In the genomic region with DNA sequence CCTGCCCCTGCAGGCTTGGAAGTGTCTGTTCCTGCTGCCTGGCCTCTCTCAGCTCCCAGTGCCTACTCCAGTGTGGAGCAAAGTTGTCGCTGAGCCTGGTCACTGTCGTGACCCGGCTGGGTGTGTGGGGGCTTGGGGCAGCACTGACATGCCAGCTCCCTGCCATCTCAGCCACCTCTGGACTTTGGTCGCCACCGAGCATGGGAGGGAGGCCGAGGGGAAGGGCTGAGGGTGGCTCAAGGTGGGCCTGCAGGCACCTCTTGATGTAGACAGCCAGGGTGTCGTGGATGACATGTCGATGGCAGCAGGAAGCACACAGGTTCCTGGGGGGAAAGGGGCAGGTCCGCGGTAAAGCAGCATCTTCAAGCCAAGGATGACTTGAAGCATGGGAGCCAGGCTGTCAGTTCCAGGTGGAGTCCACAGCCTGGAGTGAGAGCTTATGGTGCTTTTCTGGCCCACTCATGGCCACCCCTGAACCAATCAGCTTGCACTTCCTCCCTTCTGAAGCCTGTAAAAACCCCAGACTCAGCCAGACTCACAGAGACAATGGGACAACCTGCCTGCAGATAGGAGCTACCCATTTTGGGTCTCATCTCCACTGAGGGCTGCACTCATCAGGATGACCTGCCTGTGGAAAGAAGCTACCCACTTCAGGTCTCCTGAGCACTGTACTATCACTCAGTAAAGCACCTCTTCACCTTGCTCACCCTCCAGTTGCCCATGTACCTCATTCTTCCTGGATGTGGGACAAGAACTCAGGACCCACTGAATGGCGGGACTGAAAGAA, we compare ENCODE assay signal across 19 cellular contexts.
DNase-seq lines count a peak whose midpoint lies in the region; ATAC-seq, FAIRE-seq and TF ChIP-seq lines count a peak whose summit lies in the region.
"Had no signal": no experiment of that assay in that cellular context is flagged by ENCODE, and none has a peak within 500 bp of the region (broad histone marks: within the 10 kb centered on the region; RNA-seq: fewer than 3 reads in every experiment).

No MANE protein-coding gene starts in this region.

- H2BK5ac ChIP-seq in neuronal stem cell (ENCODE audit: low read length): no peak overlapping the region

- TF ChIP-seq CTCF in HepG2 (CRISPR knock-in tag; IDR thresholded peaks at IDR 0.05) (no peak), right lobe of liver (IDR thresholded peaks at IDR 0.05) (no peak), NB4 (IDR thresholded peaks at IDR 0.05; ENCODE audit: low read depth, low read length) (no peak), bronchial epithelial cell (IDR thresholded peaks at IDR 0.05; ENCODE audit: insufficient read depth, low read length, severe bottlenecking) (no peak), OCI-LY7 (conservative IDR thresholded peaks at IDR 0.05; ENCODE audit: low read length) (no peak)

- H3K27me3 ChIP-seq in HepG2 (ENCODE audit: control insufficient read depth in 1 of 2, insufficient read depth in 2 of 2, low read length in 2 of 2) (no peaks in the 10 kb centered on the region), right lobe of liver (no peaks in the 10 kb centered on the region), bronchial epithelial cell (ENCODE audit: control insufficient read depth, insufficient read depth, low read length) (no peaks in the 10 kb centered on the region), neuronal stem cell (ENCODE audit: control insufficient read depth in 3 of 3, insufficient read depth in 3 of 3, low read depth in 1 of 3, low read length in 3 of 3) (no peaks in the 10 kb centered on the region)

- no peak overlapping the region for H4K91ac ChIP-seq in neuronal stem cell (ENCODE audit: low read depth, low read length, poor library complexity)

- H2BK120ac ChIP-seq in neuronal stem cell (ENCODE audit: low read depth, low read length): peak overlapping the region; percentile 22

- no peak for TF ChIP-seq EP300 in HepG2 (IDR thresholded peaks at IDR 0.05; ENCODE audit: low read depth in 2 of 2, low read length in 2 of 2)
- TF ChIP-seq EP300 in HepG2 (CRISPR knock-in tag; IDR thresholded peaks at IDR 0.05; ENCODE audit: borderline replicate concordance): no peak

- H3K9me3 ChIP-seq in HepG2 (ENCODE audit: low read length): no peaks in the 10 kb centered on the region
- no peaks in the 10 kb centered on the region for H3K9me3 ChIP-seq in right lobe of liver
- peaks cover 13 to 32% of the 10 kb centered on the region in 2 donors for H3K9me3 ChIP-seq in neuronal stem cell (replicated peaks in 1 of 2; ENCODE audit: control insufficient read depth in 2 of 2, insufficient read depth in 1 of 2, low read depth in 1 of 2, low read length in 2 of 2)
- H3K9me3 ChIP-seq in OCI-LY7 (ENCODE audit: low read length): no peaks in the 10 kb centered on the region
- H3K9me3 ChIP-seq: Caco-2 had no signal

- H3K18ac ChIP-seq in neuronal stem cell (ENCODE audit: low read length): no peak overlapping the region

- FAIRE-seq in HepG2 (lab: Jason Lieb, UNC) (no peak), bronchial epithelial cell (lab: Jason Lieb, UNC) (peak; percentile 95)
- FAIRE-seq: GM12891, GM18507, H54 had no signal

- intact Hi-C loops in HepG2 (cut with micrococcal nuclease; ENCODE audit: unreplicated experiment): no loop called here
- intact Hi-C loops in right lobe of liver (cut with DNase I): no loop called here
- intact Hi-C loops in OCI-LY7 (cut with micrococcal nuclease; ENCODE audit: unreplicated experiment): no loop called here

- CTCF ChIA-PET in HepG2 (lab: Yijun Ruan, JAX; ENCODE audit: low intra/inter-chr PET ratio, low total read pairs): no interaction called here
- CTCF ChIA-PET in OCI-LY7 (lab: Charles Lee; ENCODE audit: unreplicated experiment): no interaction called here

- H2BK15ac ChIP-seq in neuronal stem cell (ENCODE audit: low read length): no peak overlapping the region

- H3K4me3 ChIP-seq in HepG2 (replicated peaks in 1 of 3; ENCODE audit: insufficient read depth in 1 of 3, low read depth in 2 of 3, low read length in 3 of 3) (no peak overlapping the region), right lobe of liver (no peak overlapping the region), NB4 (ENCODE audit: low read depth, low read length) (no peak overlapping the region), bronchial epithelial cell (ENCODE audit: low read depth, low read length) (no peak overlapping the region), neuronal stem cell (ENCODE audit: low read length in 2 of 2) (no peak overlapping the region), OCI-LY7 (ENCODE audit: low read depth, low read length, poor library complexity, severe bottlenecking) (no peak overlapping the region)
- H3K4me3 ChIP-seq: HAP-1 had no signal

- H4K20me1 ChIP-seq in HepG2 (ENCODE audit: insufficient read depth, low read length) (no peaks in the 10 kb centered on the region), OCI-LY7 (ENCODE audit: insufficient read depth, low read length) (no peaks in the 10 kb centered on the region)

- TF ChIP-seq POLR2A in HepG2 (IDR thresholded peaks at IDR 0.05; ENCODE audit: insufficient read depth in 1 of 2, low read depth in 2 of 2, low read length in 2 of 2): no peak
- TF ChIP-seq POLR2A in right lobe of liver (IDR thresholded peaks at IDR 0.05): no peak
- no peak for TF ChIP-seq POLR2A in NB4 (IDR thresholded peaks at IDR 0.05; ENCODE audit: extremely low read depth, insufficient read length)

- no peak overlapping the region for H3K9ac ChIP-seq in HepG2 (ENCODE audit: insufficient read depth, low read depth, low read length)
- peak overlapping the region; percentile 61 for H3K9ac ChIP-seq in neuronal stem cell (ENCODE audit: low read depth, low read length, poor library complexity)

- no peaks in the 10 kb centered on the region for H3K79me2 ChIP-seq in HepG2 (ENCODE audit: insufficient read depth, low read length)
- no peaks in the 10 kb centered on the region for H3K79me2 ChIP-seq in OCI-LY7 (ENCODE audit: insufficient read depth, low read depth, low read length)

- no peak overlapping the region for H3K4ac ChIP-seq in neuronal stem cell (ENCODE audit: low read length)

- whole genome bisulfite sequencing in HepG2 (ENCODE audit: low lambda C conversion rate): 91% methylated on average over 3 of the region's 11 CpGs
- no CpG with 5 or more reads among the region's 11 CpGs for WGBS in right lobe of liver (ENCODE audit: insufficient coverage, low coverage, low lambda C conversion rate, missing lambda C conversion rate)
- WGBS in neuronal stem cell (ENCODE audit: extremely low coverage in 2 of 2, insufficient read length in 2 of 2, insufficient replicate concordance in 1 of 2), 2 donors: no CpG with 5 or more reads among the region's 11 CpGs

- H3K9me2 ChIP-seq in OCI-LY7 (ENCODE audit: insufficient read depth, low read length): no peaks in the 10 kb centered on the region

- no peak for DNase-seq in HepG2 (ENCODE audit: low spot score)
- no peak for DNase-seq in right lobe of liver
- peak; percentile 9 for DNase-seq in NB4 (ENCODE audit: low read depth)
- DNase-seq in bronchial epithelial cell (ENCODE audit: low read depth): no peak
- no peak for DNase-seq in neuronal stem cell (ENCODE audit: low spot score)
- DNase-seq in HPDE6-E6E7 (ENCODE audit: extremely low spot score): no peak
- no peak for DNase-seq in OCI-LY7 (ENCODE audit: low spot score)
- DNase-seq: C1 segment of cervical spinal cord; Caco-2; CD4-positive, alpha-beta memory T cell; DMS153; DMS79 treated with DMSO at 0.1 percent for 48 hours; GF-D8; GOT3 had no signal

- H3K27ac ChIP-seq in HepG2 (ENCODE audit: extremely low read length, insufficient read depth, low read length) (no peak overlapping the region), right lobe of liver (no peak overlapping the region), neuronal stem cell (replicated peaks; ENCODE audit: low read length) (no peak overlapping the region), OCI-LY7 (ENCODE audit: low read depth, low read length, poor library complexity, severe bottlenecking) (no peak overlapping the region)

- POLR2A ChIA-PET in HepG2 (lab: Yijun Ruan, JAX) (no interaction called here), OCI-LY7 (lab: Charles Lee) (no interaction called here)

- H3K36me3 ChIP-seq in HepG2 (replicated peaks in 1 of 2; ENCODE audit: control insufficient read depth in 1 of 2, insufficient read depth in 2 of 2, low read length in 2 of 2): peaks cover 17 to 56% of the 10 kb centered on the region in 2 experiments
- H3K36me3 ChIP-seq in right lobe of liver: no peaks in the 10 kb centered on the region
- no peaks in the 10 kb centered on the region for H3K36me3 ChIP-seq in bronchial epithelial cell (ENCODE audit: control insufficient read depth, insufficient read depth, low read length)
- no peaks in the 10 kb centered on the region for H3K36me3 ChIP-seq in neuronal stem cell (replicated peaks in 1 of 2; ENCODE audit: control insufficient read depth in 2 of 2, insufficient read depth in 2 of 2, low read length in 2 of 2)
- H3K36me3 ChIP-seq in OCI-LY7 (ENCODE audit: insufficient read depth, low read length): no peaks in the 10 kb centered on the region
- H3K36me3 ChIP-seq: HAP-1 had no signal

- TF ChIP-seq RAD21 in HepG2 (CRISPR knock-in tag; IDR thresholded peaks at IDR 0.05): no peak

- no peaks in the 10 kb centered on the region for H3K79me1 ChIP-seq in neuronal stem cell (ENCODE audit: low read depth, low read length)

- H4K8ac ChIP-seq in neuronal stem cell (ENCODE audit: low read depth, low read length): no peak overlapping the region

- ATAC-seq in HepG2: peak; percentile 18; the same call in 1 of the 3 replicates
- no peak for ATAC-seq in right lobe of liver
- no peak for ATAC-seq in HG02678 (IDR thresholded peaks at IDR 0.05; ENCODE audit: unreplicated experiment)

- H2BK12ac ChIP-seq in neuronal stem cell (ENCODE audit: low read length): no peak overlapping the region

- no peak overlapping the region for H3K14ac ChIP-seq in neuronal stem cell (ENCODE audit: low read length)

- H3K4me2 ChIP-seq in HepG2 (ENCODE audit: low read depth, low read length) (no peak overlapping the region), neuronal stem cell (ENCODE audit: insufficient read depth, low read length, poor library complexity, severe bottlenecking) (no peak overlapping the region), OCI-LY7 (ENCODE audit: low read length) (no peak overlapping the region)

- H2AK5ac ChIP-seq in neuronal stem cell (ENCODE audit: low read depth, low read length): peak overlapping the region; percentile 56

- in situ Hi-C loops in HepG2 (cut with HindIII; ENCODE audit: extremely low pct_ligation_motif_present, low pct_unique_long_range_greater_than_20kb): no loop called here

- H2AFZ ChIP-seq in HepG2 (ENCODE audit: low read length): no peak overlapping the region
- H2AFZ ChIP-seq in neuronal stem cell (ENCODE audit: low read length): no peak overlapping the region
- H2AFZ ChIP-seq in OCI-LY7 (ENCODE audit: low read length): no peak overlapping the region

- no peak overlapping the region for H3K23ac ChIP-seq in neuronal stem cell (ENCODE audit: low read depth, low read length, poor library complexity)

- H3K4me1 ChIP-seq in HepG2 (ENCODE audit: insufficient read depth, low read length): no peaks in the 10 kb centered on the region
- H3K4me1 ChIP-seq in right lobe of liver: no peaks in the 10 kb centered on the region
- peaks cover 15% of the 10 kb centered on the region in 2 donors for H3K4me1 ChIP-seq in neuronal stem cell (ENCODE audit: control insufficient read depth in 2 of 2, insufficient read depth in 1 of 2, low read depth in 1 of 2, low read length in 2 of 2)
- H3K4me1 ChIP-seq in OCI-LY7 (ENCODE audit: insufficient read depth, low read length, poor library complexity, severe bottlenecking): no peaks in the 10 kb centered on the region
- H3K4me1 ChIP-seq: Caco-2, HAP-1 had no signal

- BruUV-seq in HepG2 (replicated peaks; lab: Mats Ljungman, UMichigan) (no TSS peak), OCI-LY7 (replicated peaks; lab: Mats Ljungman, UMichigan) (no TSS peak)
